7 cellular contexts compared by ENCODE assay signal in genomic region chr6:6676910-6677441, GRCh38.
DNase-seq lines count a peak whose midpoint lies in the region; ATAC-seq and TF ChIP-seq lines count a peak whose summit lies in the region.

No MANE protein-coding gene starts in this region.

- no peaks in the 10 kb centered on the region for H3K79me2 ChIP-seq in PC-3 (ENCODE audit: low read length)

- no peak overlapping the region for H3K27ac Mint-ChIP-seq in activated T-cell treated with anti-CD3 and anti-CD28 coated beads, Interleukin-2, amount 50 U/mL, for 24 hours
- peak overlapping the region; percentile 19 for H3K27ac Mint-ChIP-seq in neural crest cell (ENCODE audit: unreplicated experiment)

- peak; percentile 74 for ATAC-seq in PC-3

- no TSS peak for BruUV-seq in PC-3 (replicated peaks; lab: Mats Ljungman, UMichigan)

- H4K20me1 ChIP-seq in PC-3 (ENCODE audit: low read length), result no peaks in the 10 kb centered on the region

- H3K9ac ChIP-seq in PC-3 (ENCODE audit: low read length), result peak overlapping the region; percentile 52
- no peak overlapping the region for H3K9ac ChIP-seq in subcutaneous abdominal adipose tissue (ENCODE audit: low read length in 5 of 5)

- H3K4me1 ChIP-seq in PC-3 (ENCODE audit: insufficient read depth, low read length) (peaks cover 17% of the 10 kb centered on the region), subcutaneous abdominal adipose tissue (ENCODE audit: control insufficient read depth in 5 of 5, insufficient read depth in 5 of 5, low read length in 5 of 5) (peaks cover 4 to 45% (median 38%) of the 10 kb centered on the region in 5 donors)

- H3K27me3 ChIP-seq in PC-3 (ENCODE audit: low read length), result peaks cover 4% of the 10 kb centered on the region; the same call in 1 of the 2 replicates
- no peaks in the 10 kb centered on the region for H3K27me3 ChIP-seq in subcutaneous abdominal adipose tissue (ENCODE audit: control insufficient read depth in 5 of 5, insufficient read depth in 4 of 5, low read length in 5 of 5)

- peak; percentile 76 for DNase-seq in Jurkat, Clone E6-1 (ENCODE audit: low read depth, low spot score)
- DNase-seq in PC-3 (peak; percentile 93), fibroblast of mammary gland (ENCODE audit: low read depth) (peak; percentile 74), neural crest cell (ENCODE audit: low read depth, low spot score) (peak; percentile 91)
- DNase-seq in activated T-cell treated with anti-CD3 and anti-CD28 coated beads, Interleukin-2, amount 50 U/mL, for 24 hours, result peak; percentile 87

- H3K4me3 Mint-ChIP-seq in activated T-cell treated with anti-CD3 and anti-CD28 coated beads, Interleukin-2, amount 50 U/mL, for 24 hours, result no peak overlapping the region
- no peak overlapping the region for H3K4me3 Mint-ChIP-seq in neural crest cell

- H3F3A ChIP-seq in PC-3 (ENCODE audit: low read length, unreplicated experiment), result no peaks in the 10 kb centered on the region

- CTCF ChIA-PET in PC-3 (lab: Charles Lee), result interaction anchor here (0.8 to 1.0 kb wide), 3 partner anchors 10 to 601 kb away, joined by 3 to 4 read pairs (median 3); no protein-coding TSS in a partner anchor

- H3K36me3 ChIP-seq in PC-3 (ENCODE audit: low read depth, low read length) (no peaks in the 10 kb centered on the region), subcutaneous abdominal adipose tissue (ENCODE audit: control insufficient read depth in 5 of 5, insufficient read depth in 5 of 5, low read length in 5 of 5) (no peaks in the 10 kb centered on the region)

- POLR2A ChIA-PET in PC-3 (lab: Charles Lee; ENCODE audit: unreplicated experiment), result no interaction called here

- H3K9me3 ChIP-seq in PC-3 (ENCODE audit: low read length), result no peaks in the 10 kb centered on the region
- H3K9me3 ChIP-seq in subcutaneous abdominal adipose tissue (ENCODE audit: control insufficient read depth in 5 of 5, low read length in 5 of 5), result no peaks in the 10 kb centered on the region

- peaks cover 7% of the 10 kb centered on the region for H3K4me1 Mint-ChIP-seq in activated T-cell treated with anti-CD3 and anti-CD28 coated beads, Interleukin-2, amount 50 U/mL, for 24 hours (ENCODE audit: low read depth)
- H3K4me1 Mint-ChIP-seq in neural crest cell, result peaks cover 23% of the 10 kb centered on the region

- H3K4me2 ChIP-seq in PC-3 (ENCODE audit: low read length), result peak overlapping the region; percentile 59

- no peak overlapping the region for H3K4me3 ChIP-seq in Jurkat, Clone E6-1 (ENCODE audit: low read length)
- H3K4me3 ChIP-seq in PC-3 (ENCODE audit: low read length), result no peak overlapping the region
- H3K4me3 ChIP-seq in fibroblast of mammary gland (ENCODE audit: control insufficient read depth, low read depth, low read length), result no peak overlapping the region
- H3K4me3 ChIP-seq in subcutaneous abdominal adipose tissue (ENCODE audit: low read depth in 1 of 5, low read length in 5 of 5), result peak overlapping the region in 1 of 5 donors; percentile 24

- peak overlapping the region; percentile 64 for H2AFZ ChIP-seq in PC-3 (ENCODE audit: low read length)

- H3K36me3 Mint-ChIP-seq in activated T-cell treated with anti-CD3 and anti-CD28 coated beads, Interleukin-2, amount 50 U/mL, for 24 hours (ENCODE audit: low read depth), result no peaks in the 10 kb centered on the region
- no peaks in the 10 kb centered on the region for H3K36me3 Mint-ChIP-seq in neural crest cell (ENCODE audit: low read depth)

- no peaks in the 10 kb centered on the region for H3K9me3 Mint-ChIP-seq in activated T-cell treated with anti-CD3 and anti-CD28 coated beads, Interleukin-2, amount 50 U/mL, for 24 hours
- peaks cover 3% of the 10 kb centered on the region for H3K9me3 Mint-ChIP-seq in neural crest cell

- intact Hi-C loops in PC-3 (cut with micrococcal nuclease), result loop anchor here (1.0 to 10.0 kb wide), 5 partner anchors 45 to 938 kb away; partner anchors contain the start of gene RREB1

- peaks cover 5% of the 10 kb centered on the region for H3K27me3 Mint-ChIP-seq in activated T-cell treated with anti-CD3 and anti-CD28 coated beads, Interleukin-2, amount 50 U/mL, for 24 hours
- peaks cover 6% of the 10 kb centered on the region for H3K27me3 Mint-ChIP-seq in neural crest cell (ENCODE audit: low read depth)

- peak; percentile 85 for TF ChIP-seq CTCF in GM12874 (IDR thresholded peaks at IDR 0.05; ENCODE audit: insufficient read depth, low read depth, low read length)
- peak; percentile 96 for TF ChIP-seq CTCF in PC-3 (conservative IDR thresholded peaks at IDR 0.05; ENCODE audit: low read depth, low read length)
- TF ChIP-seq CTCF in fibroblast of mammary gland (conservative IDR thresholded peaks at IDR 0.05; ENCODE audit: control insufficient read depth, insufficient read depth, low read depth, low read length), result peak; percentile 98
- TF ChIP-seq CTCF in neural crest cell (conservative IDR thresholded peaks at IDR 0.05), result peak; percentile 99

- peak overlapping the region; percentile 36 for H3K27ac ChIP-seq in PC-3 (ENCODE audit: low read length)
- peak overlapping the region; percentile 66 for H3K27ac ChIP-seq in subcutaneous abdominal adipose tissue (ENCODE audit: low read depth, low read length)

- no peaks in the 10 kb centered on the region for H3K9me2 ChIP-seq in PC-3 (replicated peaks; ENCODE audit: low read length)
